28 cellular contexts compared by ENCODE assay signal in the genomic region with DNA sequence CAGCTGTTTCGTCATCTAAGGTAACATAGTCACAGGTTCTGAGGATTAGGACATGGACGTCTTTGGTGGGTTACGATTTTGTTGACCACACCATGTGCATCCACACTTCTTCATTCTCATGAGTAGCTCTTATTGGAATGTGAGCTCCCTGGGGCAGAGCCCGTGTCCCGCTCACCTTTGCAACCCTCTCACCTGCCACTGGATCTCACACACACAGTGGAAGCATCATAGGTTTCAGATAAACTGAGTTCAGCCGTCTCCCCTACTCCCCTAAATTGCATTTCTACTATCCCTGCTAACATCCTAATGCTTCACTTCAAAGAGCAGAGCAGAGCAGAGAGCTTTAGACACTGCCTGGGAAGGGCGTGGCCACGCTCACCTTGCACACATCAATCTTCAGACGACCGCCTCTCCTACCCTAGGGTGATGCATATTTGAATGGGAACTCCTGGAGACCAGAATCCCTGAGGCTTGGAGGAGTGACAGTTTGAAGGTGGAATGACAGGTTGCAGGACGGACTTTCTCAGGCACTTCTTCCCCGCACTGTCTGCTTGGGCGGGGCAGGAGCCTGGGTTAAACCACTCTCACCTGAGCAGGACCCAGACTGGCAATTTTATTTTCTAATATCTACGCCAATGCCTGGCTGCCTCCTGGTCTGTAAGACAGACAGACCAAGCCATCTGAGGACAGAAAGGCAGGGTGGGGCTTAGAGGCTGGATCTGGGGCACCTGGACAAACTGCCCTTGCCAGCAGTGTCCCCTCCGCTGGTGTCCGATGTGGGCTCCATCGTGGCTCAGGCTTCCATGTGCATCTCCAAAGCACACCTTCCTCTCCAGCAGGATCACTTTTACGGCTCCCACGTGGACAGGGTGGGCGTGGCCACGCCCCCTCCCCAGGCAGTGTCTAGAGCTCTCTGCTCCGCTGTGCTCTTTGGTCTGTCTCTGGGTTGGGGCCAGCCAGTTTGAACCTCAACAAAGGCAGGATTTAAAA.
DNase-seq lines count a peak whose midpoint lies in the region; ATAC-seq, FAIRE-seq and TF ChIP-seq lines count a peak whose summit lies in the region.
"Had no signal": no experiment of that assay in that cellular context is flagged by ENCODE, and none has a peak within 500 bp of the region (broad histone marks: within the 10 kb centered on the region; RNA-seq: fewer than 3 reads in every experiment).

No MANE protein-coding gene starts in this region.

- TF ChIP-seq EP300 in HepG2 (IDR thresholded peaks at IDR 0.05; ENCODE audit: low read depth in 2 of 2, low read length in 2 of 2) (no peak), HepG2 (CRISPR knock-in tag; IDR thresholded peaks at IDR 0.05; ENCODE audit: borderline replicate concordance) (no peak)

- H3K27me3 ChIP-seq in right atrium auricular region (no peaks in the 10 kb centered on the region), HepG2 (ENCODE audit: control insufficient read depth in 1 of 2, insufficient read depth in 2 of 2, low read length in 2 of 2) (no peaks in the 10 kb centered on the region; a peak in 2 of 5 replicates), spleen (replicated peaks in 1 of 7) (peaks cover 0 to under 1% (median 0%) of the 10 kb centered on the region in 7 donors), right cardiac atrium (ENCODE audit: control insufficient read depth, insufficient read depth) (no peaks in the 10 kb centered on the region)
- H3K27me3 ChIP-seq: adrenal gland, BLaER1, uterus had no signal

- no peak for ATAC-seq in Right ventricle myocardium inferior
- ATAC-seq in HepG2 = no peak
- ATAC-seq in right cardiac atrium = no peak
- ATAC-seq: activated CD4-positive, CD25-positive, alpha-beta regulatory T cell treated with anti-CD3 and anti-CD28 coated beads, Interleukin-2, amount 50 U/mL, for 24 hours; activated CD8-positive, alpha-beta T cell treated with anti-CD3 and anti-CD28 coated beads for 36 hours; left ventricle myocardium superior; psoas muscle; stimulated activated effector memory CD8-positive, alpha-beta T cell treated with anti-CD3 and anti-CD28 coated beads, Interleukin-12 subunit alpha, Interleukin-12 subunit beta, amount 100 ng/mL, for 72 hours had no signal

- TF ChIP-seq RAD21 in HepG2 (CRISPR knock-in tag; IDR thresholded peaks at IDR 0.05) = no peak

- TF ChIP-seq POLR2A in HepG2 (IDR thresholded peaks at IDR 0.05; ENCODE audit: insufficient read depth in 1 of 2, low read depth in 2 of 2, low read length in 2 of 2) (no peak), spleen (IDR thresholded peaks at IDR 0.05) (no peak)

- BruUV-seq in HepG2 (replicated peaks; lab: Mats Ljungman, UMichigan) (no TSS peak), OCI-LY7 (replicated peaks; lab: Mats Ljungman, UMichigan) (no TSS peak)

- H2AFZ ChIP-seq in HepG2 (ENCODE audit: low read length) (no peak overlapping the region), OCI-LY7 (ENCODE audit: low read length) (no peak overlapping the region)

- peaks cover 0 to 4% of the 10 kb centered on the region in 2 donors for H3K9me3 ChIP-seq in right atrium auricular region
- no peaks in the 10 kb centered on the region for H3K9me3 ChIP-seq in HepG2 (ENCODE audit: low read length)
- H3K9me3 ChIP-seq in spleen = peaks cover 0 to 8% (median 0%) of the 10 kb centered on the region in 8 donors
- no peaks in the 10 kb centered on the region for H3K9me3 ChIP-seq in OCI-LY7 (ENCODE audit: low read length)
- H3K9me3 ChIP-seq in right cardiac atrium (ENCODE audit: control insufficient read depth, low read length) = no peaks in the 10 kb centered on the region
- H3K9me3 ChIP-seq: adrenal gland, BLaER1, psoas muscle, uterus had no signal

- H4K20me1 ChIP-seq in HepG2 (ENCODE audit: insufficient read depth, low read length) (no peaks in the 10 kb centered on the region), OCI-LY7 (ENCODE audit: insufficient read depth, low read length) (no peaks in the 10 kb centered on the region)
- H4K20me1 ChIP-seq: BLaER1 had no signal

- no peaks in the 10 kb centered on the region for H3K9me2 ChIP-seq in OCI-LY7 (ENCODE audit: insufficient read depth, low read length)

- intact Hi-C loops in Right ventricle myocardium inferior (cut with DNase I) = no loop called here
- intact Hi-C loops in HepG2 (cut with micrococcal nuclease; ENCODE audit: unreplicated experiment) = no loop called here
- intact Hi-C loops in spleen (cut with DNase I; ENCODE audit: low total_unique reads) = no loop called here
- intact Hi-C loops in OCI-LY7 (cut with micrococcal nuclease; ENCODE audit: unreplicated experiment) = no loop called here
- intact Hi-C loops in right cardiac atrium (cut with DNase I) = no loop called here

- in situ Hi-C loops in HepG2 (cut with HindIII; ENCODE audit: extremely low pct_ligation_motif_present, low pct_unique_long_range_greater_than_20kb) = no loop called here

- H3K9ac ChIP-seq in HepG2 (ENCODE audit: insufficient read depth, low read depth, low read length) = no peak overlapping the region
- H3K9ac ChIP-seq: BLaER1 had no signal

- H3K4me2 ChIP-seq in HepG2 (ENCODE audit: low read depth, low read length) (no peak overlapping the region), OCI-LY7 (ENCODE audit: low read length) (no peak overlapping the region)
- H3K4me2 ChIP-seq: BLaER1 had no signal

- no peak for TF ChIP-seq CTCF in right atrium auricular region (IDR thresholded peaks at IDR 0.05)
- no peak for TF ChIP-seq CTCF in HepG2 (CRISPR knock-in tag; IDR thresholded peaks at IDR 0.05)
- no peak for TF ChIP-seq CTCF in spleen (IDR thresholded peaks at IDR 0.05 in 8 of 11, conservative IDR thresholded peaks at IDR 0.05 in 3 of 11)
- TF ChIP-seq CTCF in OCI-LY7 (conservative IDR thresholded peaks at IDR 0.05; ENCODE audit: low read length) = no peak

- no peaks in the 10 kb centered on the region for H3K36me3 ChIP-seq in right atrium auricular region
- no peaks in the 10 kb centered on the region for H3K36me3 ChIP-seq in HepG2 (replicated peaks in 1 of 2; ENCODE audit: control insufficient read depth in 1 of 2, insufficient read depth in 2 of 2, low read length in 2 of 2)
- H3K36me3 ChIP-seq in spleen = no peaks in the 10 kb centered on the region
- H3K36me3 ChIP-seq in OCI-LY7 (ENCODE audit: insufficient read depth, low read length) = no peaks in the 10 kb centered on the region
- H3K36me3 ChIP-seq: adrenal gland, BLaER1, uterus had no signal

- peak; percentile 50 for DNase-seq in right atrium auricular region (ENCODE audit: low spot score)
- no peak for DNase-seq in Right ventricle myocardium inferior (ENCODE audit: missing footprints)
- DNase-seq in ecto neural progenitor cell (ENCODE audit: low spot score) = peak; percentile 51
- no peak for DNase-seq in HepG2 (ENCODE audit: low spot score)
- DNase-seq in spleen = no peak
- DNase-seq in OCI-LY7 (ENCODE audit: low spot score) = no peak
- DNase-seq in activated CD4-positive, alpha-beta T cell treated with anti-CD3 and anti-CD28 coated beads, Interleukin-2, amount 50 U/mL, for 48 hours = no peak
- DNase-seq in right cardiac atrium = no peak
- DNase-seq: ACHN; activated CD8-positive, alpha-beta T cell treated with anti-CD3 and anti-CD28 coated beads for 36 hours; activated gamma-delta T cell treated with Interleukin-2 at 50 U/mL for 16 hours; Calu3; cortex of kidney; glutamatergic neuron; HCEC 1CT; left ventricle myocardium superior; NCI-H1694; NCI-H345; psoas muscle; RPMI8226; stimulated activated CD4-positive, alpha-beta T cell treated with anti-CD3 and anti-CD28 coated beads, Interleukin-2, amount 100 ng/mL, for 24 hours; T-helper 9 cell; uterus had no signal

- H3K4me1 ChIP-seq in right atrium auricular region (no peaks in the 10 kb centered on the region), HepG2 (ENCODE audit: insufficient read depth, low read length) (no peaks in the 10 kb centered on the region), spleen (peaks cover 0 to 11% (median 2%) of the 10 kb centered on the region in 6 donors), OCI-LY7 (ENCODE audit: insufficient read depth, low read length, poor library complexity, severe bottlenecking) (no peaks in the 10 kb centered on the region), right cardiac atrium (ENCODE audit: control insufficient read depth, insufficient read depth, low read length) (no peaks in the 10 kb centered on the region)
- H3K4me1 ChIP-seq: adrenal gland, BLaER1, uterus had no signal

- FAIRE-seq in HepG2 (lab: Jason Lieb, UNC) = no peak

- H3K27ac ChIP-seq in right atrium auricular region (no peak overlapping the region), HepG2 (ENCODE audit: extremely low read length, insufficient read depth, low read length) (no peak overlapping the region), spleen (no peak overlapping the region), OCI-LY7 (ENCODE audit: low read depth, low read length, poor library complexity, severe bottlenecking) (no peak overlapping the region), right cardiac atrium (ENCODE audit: low read length) (no peak overlapping the region)
- H3K27ac ChIP-seq: adrenal gland, BLaER1, psoas muscle, skin epidermis, uterus had no signal

- H3K79me2 ChIP-seq in HepG2 (ENCODE audit: insufficient read depth, low read length) (no peaks in the 10 kb centered on the region), OCI-LY7 (ENCODE audit: insufficient read depth, low read depth, low read length) (no peaks in the 10 kb centered on the region)

- H3K4me3 ChIP-seq in right atrium auricular region (no peak overlapping the region), HepG2 (replicated peaks in 1 of 3; ENCODE audit: insufficient read depth in 1 of 3, low read depth in 2 of 3, low read length in 3 of 3) (no peak overlapping the region), spleen (no peak overlapping the region), OCI-LY7 (ENCODE audit: low read depth, low read length, poor library complexity, severe bottlenecking) (no peak overlapping the region), right cardiac atrium (ENCODE audit: low read length) (no peak overlapping the region)
- H3K4me3 ChIP-seq: adrenal gland, BLaER1, psoas muscle, skin epidermis, uterus had no signal

- POLR2A ChIA-PET in HepG2 (lab: Yijun Ruan, JAX) (no interaction called here), OCI-LY7 (lab: Charles Lee) (no interaction called here)

- WGBS in HepG2 (ENCODE audit: low lambda C conversion rate) = 41% methylated on average over 22 of the region's 22 CpGs
- 74 to 82% (median 80%) methylated on average over 20 to 22 of the region's 22 CpGs for WGBS in spleen, 5 donors
- 76% methylated on average over 22 of the region's 22 CpGs for WGBS in right cardiac atrium

- CTCF ChIA-PET in HepG2 (lab: Yijun Ruan, JAX; ENCODE audit: low intra/inter-chr PET ratio, low total read pairs) (no interaction called here), OCI-LY7 (lab: Charles Lee; ENCODE audit: unreplicated experiment) (no interaction called here)

TF ChIP-seq in HepG2, 621 proteins besides CTCF, POLR2A, EP300 and RAD21 (continues in another document):
- peak; percentile 36; the same call in 1 of the 2 replicates for TF ChIP-seq CREB1 (IDR thresholded peaks at IDR 0.05)
- TF ChIP-seq CREB1 (CRISPR knock-in tag; IDR thresholded peaks at IDR 0.05) = no peak

Comparison
In these comparisons a context has a peak if more than half of its experiments do, and no peak if none do; other contexts are left out.
1. DNase-seq: peak in right atrium auricular region (single experiment) and ecto neural progenitor cell (single experiment); none in Right ventricle myocardium inferior (single experiment), HepG2 (single experiment), spleen (single experiment), OCI-LY7 (single experiment), activated CD4-positive, alpha-beta T cell treated with anti-CD3 and anti-CD28 coated beads, Interleukin-2, amount 50 U/mL, for 48 hours (0 of 2) and right cardiac atrium (0 of 3).